In genomic region chr7:144437370-144438191, GRCh38 we compare ENCODE assay signal across 8 cellular contexts. TPM values are rescaled to one million over a fixed set of nuclear protein-coding genes. Genes with fewer than 3 reads are reported as not detected.
A peak's percentile ranks its signal among the peaks of the same experiment; 100 is the strongest.
DNase-seq lines count a peak whose midpoint lies in the region; ATAC-seq and TF ChIP-seq lines count a peak whose summit lies in the region.

No MANE protein-coding gene starts in this region.

- ATAC-seq in GM21390 (IDR thresholded peaks at IDR 0.05; ENCODE audit: unreplicated experiment) (peak; percentile 81), left colon (peak; percentile 82), GM21528 (IDR thresholded peaks at IDR 0.05; ENCODE audit: low FRiP score, unreplicated experiment) (no peak)

- no peak overlapping the region for H3K4me3 ChIP-seq in Jurkat, Clone E6-1 (ENCODE audit: low read length)
- H3K4me3 ChIP-seq in mammary epithelial cell (replicated peaks in 1 of 3; ENCODE audit: insufficient read depth in 1 of 3, low read depth in 2 of 3, low read length in 3 of 3) = no peak overlapping the region

- no peak overlapping the region for H3K27ac ChIP-seq in mammary epithelial cell (ENCODE audit: insufficient read depth, low read depth, low read length)

- dilution Hi-C loops in mammary epithelial cell (cut with HindIII; ENCODE audit: low sequenced_read_pairs) = no loop called here

- no peaks in the 10 kb centered on the region for H3K36me3 ChIP-seq in mammary epithelial cell (ENCODE audit: insufficient read depth, low read length)

- DNase-seq in GM03348 (ENCODE audit: low spot score) = peak; percentile 65
- peak; percentile 63 for DNase-seq in Jurkat, Clone E6-1 (ENCODE audit: low read depth, low spot score)
- DNase-seq in SW480 (ENCODE audit: low spot score) = peak; percentile 61
- DNase-seq in mammary epithelial cell = peak; percentile 67
- peak in 1 of 2 donors; percentile 84 for DNase-seq in left colon
- peak; percentile 1 to 37 (median 14) for DNase-seq in stimulated activated CD4-positive, alpha-beta T cell treated with anti-CD3 and anti-CD28 coated beads, TNF-alpha, amount 100 ng/mL, for 48 hours (ENCODE audit: low read depth in 3 of 3)

- no peak overlapping the region for H3K4me2 ChIP-seq in mammary epithelial cell (ENCODE audit: insufficient read depth, low read depth, low read length)

- BruUV-seq in mammary epithelial cell (replicated peaks; lab: Mats Ljungman, UMichigan) = no TSS peak

- intact Hi-C loops in mammary epithelial cell (cut with micrococcal nuclease) (loop anchor here (2.0 kb wide), 1 partner anchor 45 kb away; no protein-coding TSS in a partner anchor), left colon (cut with DNase I, micrococcal nuclease) (no loop called here)

- CTCF ChIA-PET in mammary epithelial cell (lab: Charles Lee; ENCODE audit: low non-redundant PET) = interaction anchor here (0.7 kb wide), 1 partner anchor 44 kb away, joined by 3 read pairs; no protein-coding TSS in a partner anchor

- TF ChIP-seq CTCF in mammary epithelial cell (conservative IDR thresholded peaks at IDR 0.05 in 1 of 2, IDR thresholded peaks at IDR 0.05 in 1 of 2; ENCODE audit: extremely low read depth in 1 of 2, insufficient read depth in 1 of 2, low read depth in 1 of 2, low read length in 2 of 2) = peak; percentile 69 to 74

- H3K79me2 ChIP-seq in mammary epithelial cell (ENCODE audit: insufficient read depth, low read length) = no peaks in the 10 kb centered on the region

- no peak overlapping the region for H3K9ac ChIP-seq in mammary epithelial cell (ENCODE audit: insufficient read depth, low read length)

- in situ Hi-C loops in mammary epithelial cell (cut with MboI; ENCODE audit: low sequenced_read_pairs in 2 of 2) = no loop called here

- WGBS in mammary epithelial cell (ENCODE audit: low coverage, missing lambda C conversion rate) = 52% methylated on average over 4 of the region's 4 CpGs

- no peak overlapping the region for H2AFZ ChIP-seq in mammary epithelial cell (ENCODE audit: low read depth, low read length)

- H4K20me1 ChIP-seq in mammary epithelial cell (ENCODE audit: insufficient read depth, low read length) = no peaks in the 10 kb centered on the region

- no peaks in the 10 kb centered on the region for H3K4me1 ChIP-seq in mammary epithelial cell (ENCODE audit: insufficient read depth, low read length)

- no peaks in the 10 kb centered on the region for H3K9me3 ChIP-seq in mammary epithelial cell (replicated peaks; ENCODE audit: insufficient read depth, low read length)

- no peaks in the 10 kb centered on the region for H3K27me3 ChIP-seq in mammary epithelial cell (ENCODE audit: insufficient read depth, low read length)

RNA-seq across cellular contexts. Expression of gene NOBOX, which starts 34.1 kb away (rescaled TPM):
- polyA plus RNA-seq in Jurkat, Clone E6-1 (2012; ENCODE audit: insufficient read depth, insufficient read length) = not detected
- total RNA-seq in mammary epithelial cell (not detected), left colon (not detected)
- polyA plus RNA-seq in mammary epithelial cell = not detected
- polyA minus RNA-seq in mammary epithelial cell = not detected
